ENCODE assay signal across 26 cellular contexts in genomic region chr4:14465057-14465456, GRCh38.
"Had no signal": no experiment of that assay in that cellular context is flagged by ENCODE, and none has a peak within 500 bp of the region (broad histone marks: within the 10 kb centered on the region; RNA-seq: fewer than 3 reads in every experiment).

No MANE protein-coding gene starts in this region.

- DNase-seq: Karpas-422, KBM-7, MM.1S, MV-4-11, NCI-H1092, NCI-H1105, NCI-H1417 treated with DMSO at 0.1 percent for 48 hours, NCI-H1436 treated with DMSO at 0.1 percent for 48 hours, NCI-H1694 treated with DMSO at 0.1 percent for 48 hours, NCI-H187 treated with DMSO at 0.1 percent for 48 hours, NCI-H2029, NCI-H2171 treated with DMSO at 0.1 percent for 48 hours, NCI-H2227 treated with DMSO at 0.1 percent for 48 hours, NCI-H345, NCI-H446, NCI-H510A treated with DMSO at 0.1 percent for 48 hours, NCI-H524 treated with DMSO at 0.1 percent for 48 hours, NCI-H526 treated with DMSO at 0.1 percent for 48 hours, NCI-H774, PC-9, SHP77, SK-N-SH had no signal

- H2AFZ ChIP-seq: PC-9 had no signal

- H3K27me3 ChIP-seq: SJSA1 had no signal

- H3K36me3 ChIP-seq: SJSA1 had no signal

- H3K4me2 ChIP-seq: KMS-11, PC-9, SK-N-SH had no signal

- H3K27ac ChIP-seq: KMS-11, PC-9, RWPE1, SJSA1 had no signal

- H3K4me3 ChIP-seq: PC-9, SJSA1 had no signal

- ATAC-seq: Panc1 had no signal

- H3K9me3 ChIP-seq: SJSA1, SK-N-SH had no signal

- H3K9ac ChIP-seq: KMS-11, SK-N-SH had no signal

- H3K4me1 ChIP-seq: SJSA1 had no signal
